8 cellular contexts compared by ENCODE assay signal in genomic region chr19:58229255-58229639, GRCh38. TPM values are rescaled to one million over a fixed set of nuclear protein-coding genes. Genes with fewer than 3 reads are reported as not detected.
DNase-seq lines count a peak whose midpoint lies in the region; ATAC-seq lines count a peak whose summit lies in the region.

No MANE protein-coding gene starts in this region.

- peak overlapping the region; percentile 97 for H2AFZ ChIP-seq in neuronal stem cell (ENCODE audit: low read length)

- DNase-seq in CD4-positive, CD25-positive, alpha-beta regulatory T cell, result no peak
- peak; percentile 48 for DNase-seq in HT-29 (ENCODE audit: low spot score)
- DNase-seq in activated T-cell treated with anti-CD3 and anti-CD28 coated beads, Interleukin-2, amount 50 U/mL, for 1 hour, result peak; percentile 38
- DNase-seq in fibroblast of the conjunctiva (ENCODE audit: low read depth), result peak; percentile 14
- DNase-seq in neuronal stem cell (ENCODE audit: low spot score), result no peak
- DNase-seq in A172 (ENCODE audit: low spot score), result no peak
- DNase-seq in GOT3 (lab: John Stamatoyannopoulos, UW), result no peak

- no peaks in the 10 kb centered on the region for H3K27me3 Mint-ChIP-seq in CD4-positive, CD25-positive, alpha-beta regulatory T cell

- H2BK15ac ChIP-seq in neuronal stem cell (ENCODE audit: low read length), result no peak overlapping the region

- peaks cover 22 to 36% of the 10 kb centered on the region in 2 experiments for H3K9me3 ChIP-seq in CD4-positive, CD25-positive, alpha-beta regulatory T cell (ENCODE audit: control insufficient read depth in 2 of 2, low read length in 2 of 2)
- H3K9me3 ChIP-seq in neuronal stem cell (replicated peaks in 1 of 2; ENCODE audit: control insufficient read depth in 2 of 2, insufficient read depth in 1 of 2, low read depth in 1 of 2, low read length in 2 of 2), result peaks cover 10 to 73% of the 10 kb centered on the region in 2 donors

- peak overlapping the region; percentile 96 for H2AK5ac ChIP-seq in neuronal stem cell (ENCODE audit: low read depth, low read length)

- no peak for ATAC-seq in CD4-positive, CD25-positive, alpha-beta regulatory T cell (ENCODE audit: low read depth in 2 of 2)
- no peak for ATAC-seq in HG03469 (IDR thresholded peaks at IDR 0.05; ENCODE audit: unreplicated experiment)

- peak overlapping the region; percentile 30 for H3K4me3 ChIP-seq in CD4-positive, CD25-positive, alpha-beta regulatory T cell (ENCODE audit: low read depth, low read length)
- H3K4me3 ChIP-seq in neuronal stem cell (ENCODE audit: low read length in 2 of 2), result peak overlapping the region; percentile 73 to 95

- H2BK5ac ChIP-seq in neuronal stem cell (ENCODE audit: low read length), result no peak overlapping the region

- H3K4me1 Mint-ChIP-seq in CD4-positive, CD25-positive, alpha-beta regulatory T cell, result peaks cover 14 to 47% (median 25%) of the 10 kb centered on the region in 4 donors

- H3K4me2 ChIP-seq in neuronal stem cell (ENCODE audit: insufficient read depth, low read length, poor library complexity, severe bottlenecking), result peak overlapping the region; percentile 85

- peaks cover 5 to 43% (median 21%) of the 10 kb centered on the region in 7 donors for H3K9me3 Mint-ChIP-seq in CD4-positive, CD25-positive, alpha-beta regulatory T cell

- peaks cover 14% of the 10 kb centered on the region for H3K4me1 ChIP-seq in CD4-positive, CD25-positive, alpha-beta regulatory T cell (ENCODE audit: control insufficient read depth, insufficient read depth, low read length, poor library complexity, severe bottlenecking)
- peaks cover 0 to 9% of the 10 kb centered on the region in 2 donors for H3K4me1 ChIP-seq in neuronal stem cell (ENCODE audit: control insufficient read depth in 2 of 2, insufficient read depth in 1 of 2, low read depth in 1 of 2, low read length in 2 of 2)

- H3K18ac ChIP-seq in neuronal stem cell (ENCODE audit: low read length), result peak overlapping the region; percentile 93

- no peak overlapping the region for H2BK12ac ChIP-seq in neuronal stem cell (ENCODE audit: low read length)

- no peak overlapping the region for H4K8ac ChIP-seq in neuronal stem cell (ENCODE audit: low read depth, low read length)

- no peak overlapping the region for H3K27ac Mint-ChIP-seq in CD4-positive, CD25-positive, alpha-beta regulatory T cell

- H2BK120ac ChIP-seq in neuronal stem cell (ENCODE audit: low read depth, low read length), result peak overlapping the region; percentile 27

- H3K23ac ChIP-seq in neuronal stem cell (ENCODE audit: low read depth, low read length, poor library complexity), result no peak overlapping the region

- no peak overlapping the region for H3K4ac ChIP-seq in neuronal stem cell (ENCODE audit: low read length)

- peaks cover 7% of the 10 kb centered on the region for H3K79me1 ChIP-seq in neuronal stem cell (ENCODE audit: low read depth, low read length)

- WGBS in neuronal stem cell (ENCODE audit: extremely low coverage in 2 of 2, insufficient read length in 2 of 2, insufficient replicate concordance in 1 of 2), 2 donors, result no CpG with 5 or more reads among the region's 13 CpGs

- H3K14ac ChIP-seq in neuronal stem cell (ENCODE audit: low read length), result no peak overlapping the region

- H3K27ac ChIP-seq in CD4-positive, CD25-positive, alpha-beta regulatory T cell (ENCODE audit: insufficient read depth, low read length, poor library complexity, severe bottlenecking), result peak overlapping the region; percentile 47
- no peak overlapping the region for H3K27ac ChIP-seq in neuronal stem cell (replicated peaks; ENCODE audit: low read length)

- peak overlapping the region; percentile 88 to 97 (median 94) for H3K4me3 Mint-ChIP-seq in CD4-positive, CD25-positive, alpha-beta regulatory T cell

- no peaks in the 10 kb centered on the region for H3K27me3 ChIP-seq in CD4-positive, CD25-positive, alpha-beta regulatory T cell (ENCODE audit: control insufficient read depth, insufficient read depth, low read length)
- H3K27me3 ChIP-seq in neuronal stem cell (ENCODE audit: control insufficient read depth in 3 of 3, insufficient read depth in 3 of 3, low read depth in 1 of 3, low read length in 3 of 3), result no peaks in the 10 kb centered on the region

- H3K9ac ChIP-seq in neuronal stem cell (ENCODE audit: low read depth, low read length, poor library complexity), result peak overlapping the region; percentile 92

- peaks cover 44% of the 10 kb centered on the region for H3K36me3 ChIP-seq in CD4-positive, CD25-positive, alpha-beta regulatory T cell (ENCODE audit: control insufficient read depth, insufficient read depth, low read length)
- H3K36me3 ChIP-seq in neuronal stem cell (replicated peaks in 1 of 2; ENCODE audit: control insufficient read depth in 2 of 2, insufficient read depth in 2 of 2, low read length in 2 of 2), result peaks cover 29 to 46% of the 10 kb centered on the region in 2 donors

- peaks cover 46% of the 10 kb centered on the region for H3K36me3 Mint-ChIP-seq in CD4-positive, CD25-positive, alpha-beta regulatory T cell

- H4K91ac ChIP-seq in neuronal stem cell (ENCODE audit: low read depth, low read length, poor library complexity), result no peak overlapping the region

RNA-seq across cellular contexts. Expression of gene ZNF544, which starts 0.5 kb away (rescaled TPM):
- 11.6 TPM for total RNA-seq in CD4-positive, CD25-positive, alpha-beta regulatory T cell
- polyA plus RNA-seq in CD4-positive, CD25-positive, alpha-beta regulatory T cell, result 10 to 100 TPM; 16.2 to 20.8 (median 19.2) TPM
- 60.1 and 64.8 TPM in 2 replicates for total RNA-seq in HT-29 (2014; rRNA removed; shearing (Covaris generic))
- 47.7 TPM for polyA plus RNA-seq in neuronal stem cell (2013, experiment 1 of 2)
- polyA plus RNA-seq in neuronal stem cell (2013, experiment 2 of 2), result 47.3 TPM
- total RNA-seq in A172 (2014; rRNA removed; shearing (Covaris generic)), result not detected in 2 replicates

RNA-seq across cellular contexts. Expression of gene ZNF274, which starts 46.4 kb away (rescaled TPM):
- 32.8 TPM for total RNA-seq in CD4-positive, CD25-positive, alpha-beta regulatory T cell
- 10 to 100 TPM; 31.8 to 45.1 (median 38.2) TPM for polyA plus RNA-seq in CD4-positive, CD25-positive, alpha-beta regulatory T cell
- 11.1 and 19.7 TPM in 2 replicates for total RNA-seq in HT-29 (2014; rRNA removed; shearing (Covaris generic))
- 19.6 TPM for polyA plus RNA-seq in neuronal stem cell (2013, experiment 1 of 2)
- polyA plus RNA-seq in neuronal stem cell (2013, experiment 2 of 2), result 19.3 TPM
- total RNA-seq in A172 (2014; rRNA removed; shearing (Covaris generic)), result 23.5 and 26.9 TPM in 2 replicates

RNA-seq across cellular contexts. Expression of gene ZNF8, which starts 49.5 kb away (rescaled TPM):
- 6.7 TPM for total RNA-seq in CD4-positive, CD25-positive, alpha-beta regulatory T cell
- polyA plus RNA-seq in CD4-positive, CD25-positive, alpha-beta regulatory T cell, result under 1 TPM; 0.33 to 0.87 (median 0.61) TPM
- 6.4 and 8.5 TPM in 2 replicates for total RNA-seq in HT-29 (2014; rRNA removed; shearing (Covaris generic))
- polyA plus RNA-seq in neuronal stem cell (2013, experiment 1 of 2), result 9.0 TPM
- polyA plus RNA-seq in neuronal stem cell (2013, experiment 2 of 2), result 10.0 TPM
- total RNA-seq in A172 (2014; rRNA removed; shearing (Covaris generic)), result 8.0 and 9.0 TPM in 2 replicates

Comparison
In these comparisons a context has a peak if more than half of its experiments do, and no peak if none do; other contexts are left out.
1. DNase-seq: peak in HT-29 (single experiment), activated T-cell treated with anti-CD3 and anti-CD28 coated beads, Interleukin-2, amount 50 U/mL, for 1 hour (single experiment) and fibroblast of the conjunctiva (single experiment); none in CD4-positive, CD25-positive, alpha-beta regulatory T cell (0 of 3), neuronal stem cell (single experiment), A172 (single experiment) and GOT3 (single experiment).
2. RNA of gene ZNF544, which starts 0.5 kb away (total RNA-seq): 60.1 to 64.8 TPM in HT-29 and 11.6 TPM in CD4-positive, CD25-positive, alpha-beta regulatory T cell (single experiment); not detected in A172; every median in the first group is over 10 times any median in the second.